In genomic region chr14:67722293-67722692, GRCh38 we compare ENCODE assay signal across 10 cellular contexts. TPM values are rescaled to one million over a fixed set of nuclear protein-coding genes. Genes with fewer than 3 reads are reported as not detected.
DNase-seq lines count a peak whose midpoint lies in the region; ATAC-seq and TF ChIP-seq lines count a peak whose summit lies in the region.
"Had no signal": no experiment of that assay in that cellular context is flagged by ENCODE, and none has a peak within 500 bp of the region (broad histone marks: within the 10 kb centered on the region; RNA-seq: fewer than 3 reads in every experiment).

No MANE protein-coding gene starts in this region.

- ATAC-seq in T-helper 17 cell (no peak), left cardiac atrium (peak; percentile 96 to 99), sciatic nerve (peak; percentile 88), HG03025 (IDR thresholded peaks at IDR 0.05; ENCODE audit: low FRiP score, unreplicated experiment) (no peak)

- no peaks in the 10 kb centered on the region for H3K36me3 Mint-ChIP-seq in HFFc6 (ENCODE audit: low read depth)
- H3K36me3 Mint-ChIP-seq in T-helper 17 cell (ENCODE audit: low read depth), result peaks cover 2% of the 10 kb centered on the region
- H3K36me3 Mint-ChIP-seq in CD14-positive monocyte, result no peaks in the 10 kb centered on the region

- peak overlapping the region; percentile 12; the same call in 1 of the 2 replicates for H3K4me3 Mint-ChIP-seq in HFFc6
- H3K4me3 Mint-ChIP-seq in T-helper 17 cell, result peak overlapping the region; percentile 50
- peak overlapping the region in 1 of 2 donors; percentile 56 for H3K4me3 Mint-ChIP-seq in CD14-positive monocyte
- H3K4me3 Mint-ChIP-seq: activated B cell treated with CpG ODN at 0.5 μM for 24 hours had no signal

- no peaks in the 10 kb centered on the region for H3K9me3 ChIP-seq in T-helper 17 cell (ENCODE audit: control insufficient read depth, low read length, poor library complexity, severe bottlenecking)

- H3K27ac Mint-ChIP-seq in HFFc6 (no peak overlapping the region), T-helper 17 cell (no peak overlapping the region), CD14-positive monocyte (no peak overlapping the region)
- H3K27ac Mint-ChIP-seq: activated B cell treated with CpG ODN at 0.5 μM for 24 hours had no signal

- H3K4me1 Mint-ChIP-seq in HFFc6 (ENCODE audit: low read depth), result peaks cover 17% of the 10 kb centered on the region
- H3K4me1 Mint-ChIP-seq in T-helper 17 cell, result peaks cover 19% of the 10 kb centered on the region
- peaks cover 10% of the 10 kb centered on the region for H3K4me1 Mint-ChIP-seq in CD14-positive monocyte

- in situ Hi-C loops in GM13977 (cut with MboI; ENCODE audit: low pct_unique_long_range_greater_than_20kb, low sequenced_read_pairs, unreplicated experiment), result no loop called here

- H3K9me3 Mint-ChIP-seq in HFFc6, result peaks cover 5% of the 10 kb centered on the region; the same call in 1 of the 2 replicates
- H3K9me3 Mint-ChIP-seq in CD14-positive monocyte, result peaks cover 0 to 15% (median 3%) of the 10 kb centered on the region in 7 donors
- H3K9me3 Mint-ChIP-seq: activated B cell treated with CpG ODN at 0.5 μM for 24 hours had no signal

- TF ChIP-seq CTCF in HFFc6 (IDR thresholded peaks at IDR 0.05) (no peak), GM13977 (IDR thresholded peaks at IDR 0.05; ENCODE audit: extremely low read depth, insufficient read depth, missing control alignments) (no peak), CD14-positive monocyte (IDR thresholded peaks at IDR 0.05) (no peak)

- DNase-seq in HFFc6, result peak; percentile 9
- DNase-seq in T-helper 17 cell, result no peak
- peak; percentile 68 for DNase-seq in left cardiac atrium
- no peak for DNase-seq in sciatic nerve (ENCODE audit: low spot score)
- no peak for DNase-seq in central memory CD4-positive, alpha-beta T cell
- DNase-seq in GM13977 (ENCODE audit: low spot score), result no peak
- DNase-seq in CD14-positive monocyte (ENCODE audit: low spot score), result no peak
- DNase-seq: activated B cell treated with CpG ODN at 0.5 μM for 24 hours; stimulated activated CD4-positive, alpha-beta T cell treated with anti-CD3 and anti-CD28 coated beads, Interleukin-4, amount 100 ng/mL, for 1 hour had no signal

- intact Hi-C loops in left cardiac atrium (cut with DNase I), result no loop called here
- intact Hi-C loops in sciatic nerve (cut with DNase I), result no loop called here
- intact Hi-C loops in CD14-positive monocyte (cut with micrococcal nuclease), result no loop called here

- H3K27me3 Mint-ChIP-seq in HFFc6 (ENCODE audit: insufficient read depth) (peaks cover 36% of the 10 kb centered on the region), T-helper 17 cell (peaks cover 58% of the 10 kb centered on the region), CD14-positive monocyte (ENCODE audit: low read depth in 3 of 3) (peaks cover 12 to 31% (median 14%) of the 10 kb centered on the region in 3 donors)

RNA-seq across cellular contexts. Expression of gene RDH12, which starts 20.6 kb away (rescaled TPM):
- not detected for total RNA-seq in HFFc6 (2021; fragmentation: NEBNext Ultra II Directional; extraction: Animal tissue kit (Norgen Biotek cat#: 25700))
- total RNA-seq in T-helper 17 cell, result not detected
- not detected for total RNA-seq in left cardiac atrium
- total RNA-seq in sciatic nerve, result not detected
- polyA plus RNA-seq in CD14-positive monocyte, result not detected
- total RNA-seq: activated B cell treated with CpG ODN at 0.5 μM for 24 hours had no signal

RNA-seq across cellular contexts. Expression of gene RDH11, which starts 26.7 kb away (rescaled TPM):
- total RNA-seq in HFFc6 (2021; fragmentation: NEBNext Ultra II Directional; extraction: Animal tissue kit (Norgen Biotek cat#: 25700)), result 10 to 100 TPM; 46.1 to 51.9 (median 49.6) TPM
- total RNA-seq in T-helper 17 cell (10 to 100 TPM; 23.4 to 34.4 TPM), left cardiac atrium (10 to 100 TPM; 18.3 to 20.8 TPM), sciatic nerve (46.1 TPM)
- polyA plus RNA-seq in CD14-positive monocyte, result 10 to 100 TPM; 64.9 to 70.7 TPM

RNA-seq across cellular contexts. Expression of gene VTI1B, which starts 47.9 kb away (rescaled TPM):
- 100 to 1,000 TPM; 154 to 178 (median 156) TPM for total RNA-seq in HFFc6 (2021; fragmentation: NEBNext Ultra II Directional; extraction: Animal tissue kit (Norgen Biotek cat#: 25700))
- total RNA-seq in T-helper 17 cell (10 to 100 TPM; 41.2 to 48.1 TPM), left cardiac atrium (100 to 1,000 TPM; 122 to 139 TPM), sciatic nerve (111 TPM)
- polyA plus RNA-seq in CD14-positive monocyte, result 10 to 100 TPM; 84.5 to 84.7 TPM

Comparison
In these comparisons a context has a peak if more than half of its experiments do, and no peak if none do; other contexts are left out.
1. DNase-seq: peak in HFFc6 (single experiment) and left cardiac atrium (single experiment); none in T-helper 17 cell (0 of 3), sciatic nerve (single experiment), central memory CD4-positive, alpha-beta T cell (single experiment), GM13977 (single experiment) and CD14-positive monocyte (single experiment).
2. ATAC-seq: peak in left cardiac atrium (2 of 2) and sciatic nerve (single experiment); none in T-helper 17 cell (single experiment) and HG03025 (single experiment).